In genomic region chr10:110784198-110784597, GRCh38 we compare ENCODE assay signal across 1 cellular context.
TF ChIP-seq lines count a peak whose summit lies in the region.

No MANE protein-coding gene starts in this region.

TF ChIP-seq in GM23338, 12 proteins besides CTCF, POLR2A, EP300 and RAD21:
- TF ChIP-seq ZNF462 (CRISPR knock-in tag; IDR thresholded peaks at IDR 0.05) (no peak), STAT1 (IDR thresholded peaks at IDR 0.05; ENCODE audit: unreplicated experiment) (no peak), POLR2AphosphoS5 (IDR thresholded peaks at IDR 0.05; ENCODE audit: low read depth) (no peak), REST (IDR thresholded peaks at IDR 0.05; ENCODE audit: unreplicated experiment) (no peak), JUNB (IDR thresholded peaks at IDR 0.05; ENCODE audit: unreplicated experiment) (no peak), CREB1 (CRISPR knock-in tag; IDR thresholded peaks at IDR 0.05; ENCODE audit: low read depth) (no peak), EZH2 (IDR thresholded peaks at IDR 0.05; ENCODE audit: low read depth, unreplicated experiment) (no peak), ZNF331 (CRISPR knock-in tag; IDR thresholded peaks at IDR 0.05; ENCODE audit: low read depth) (no peak), ZNF114 (CRISPR knock-in tag; IDR thresholded peaks at IDR 0.05) (no peak), NANOG (IDR thresholded peaks at IDR 0.05; ENCODE audit: borderline replicate concordance) (no peak), EZH2phosphoT487 (IDR thresholded peaks at IDR 0.05; ENCODE audit: unreplicated experiment) (no peak)
- TF ChIP-seq, protein P1, sequence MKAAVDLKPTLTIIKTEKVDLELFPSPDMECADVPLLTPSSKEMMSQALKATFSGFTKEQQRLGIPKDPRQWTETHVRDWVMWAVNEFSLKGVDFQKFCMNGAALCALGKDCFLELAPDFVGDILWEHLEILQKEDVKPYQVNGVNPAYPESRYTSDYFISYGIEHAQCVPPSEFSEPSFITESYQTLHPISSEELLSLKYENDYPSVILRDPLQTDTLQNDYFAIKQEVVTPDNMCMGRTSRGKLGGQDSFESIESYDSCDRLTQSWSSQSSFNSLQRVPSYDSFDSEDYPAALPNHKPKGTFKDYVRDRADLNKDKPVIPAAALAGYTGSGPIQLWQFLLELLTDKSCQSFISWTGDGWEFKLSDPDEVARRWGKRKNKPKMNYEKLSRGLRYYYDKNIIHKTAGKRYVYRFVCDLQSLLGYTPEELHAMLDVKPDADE (IDR thresholded peaks at IDR 0.05), result no peak
TF ChIP-seq in GM23338: peak in this region for 0.
